Comparison of ENCODE assay signal across 28 cellular contexts in genomic region chr4:10629394-10629793, GRCh38. TPM values are rescaled to one million over a fixed set of nuclear protein-coding genes. Genes with fewer than 3 reads are reported as not detected.
A peak's percentile ranks its signal among the peaks of the same experiment; 100 is the strongest.
DNase-seq lines count a peak whose midpoint lies in the region; ATAC-seq and TF ChIP-seq lines count a peak whose summit lies in the region.
"Had no signal": no experiment of that assay in that cellular context is flagged by ENCODE, and none has a peak within 500 bp of the region (broad histone marks: within the 10 kb centered on the region; RNA-seq: fewer than 3 reads in every experiment).

No MANE protein-coding gene starts in this region.

- H3K4me3 ChIP-seq in DND-41 (ENCODE audit: low read depth in 1 of 2, low read length in 2 of 2) = no peak overlapping the region
- H3K4me3 ChIP-seq: Peyer's patch, sigmoid colon, SK-N-MC, upper lobe of right lung had no signal

- no peak overlapping the region for H3K27ac ChIP-seq in DND-41 (ENCODE audit: low read length)
- H3K27ac ChIP-seq: parathyroid adenoma, Peyer's patch, sigmoid colon, SK-N-MC, upper lobe of right lung had no signal

- H3K9me3 Mint-ChIP-seq in activated T-helper 2 cell treated with anti-CD3 and anti-CD28 coated beads, Interferon-gamma antibody, Interleukin-2, Interleukin-4, amounts not matched to agents 10 μg/mL and 5 μg/mL and 100 μg/mL, durations not matched to agents 14 hours and 24 hours and 36 hours = peaks cover 5% of the 10 kb centered on the region
- no peaks in the 10 kb centered on the region for H3K9me3 Mint-ChIP-seq in activated CD8-positive, alpha-beta memory T cell treated with anti-CD3 and anti-CD28 coated beads, Interleukin-2, amount 10 ng/mL, durations not matched to agents 7 days and 5 days (ENCODE audit: low read depth)
- H3K9me3 Mint-ChIP-seq: dendritic cell treated with granulocyte-macrophage colony-stimulating factor and Interleukin-4, amounts not matched to agents 40 ng/mL and 50 ng/mL, for 4 days had no signal

- CTCF ChIA-PET in activated CD8-positive, alpha-beta memory T cell treated with anti-CD3 and anti-CD28 coated beads, Interleukin-2, amount 10 ng/mL, durations not matched to agents 7 days and 5 days (lab: Charles Lee) = no interaction called here

- H3K36me3 ChIP-seq in DND-41 (ENCODE audit: insufficient read depth, low read length) = no peaks in the 10 kb centered on the region
- H3K36me3 ChIP-seq: Peyer's patch, sigmoid colon, upper lobe of right lung had no signal

- no peak overlapping the region for H3K4me2 ChIP-seq in DND-41 (ENCODE audit: insufficient read depth, low read length)

- DNase-seq in DND-41 (peak; percentile 78), NK-92 (lab: John Stamatoyannopoulos, UW; ENCODE audit: unreplicated experiment) (no peak)
- DNase-seq in activated T-helper 2 cell treated with anti-CD3 and anti-CD28 coated beads, Interferon-gamma antibody, Interleukin-2, Interleukin-4, amounts not matched to agents 10 μg/mL and 5 μg/mL and 100 μg/mL, durations not matched to agents 14 hours and 24 hours and 36 hours (ENCODE audit: low spot score) = no peak
- DNase-seq in activated CD8-positive, alpha-beta memory T cell treated with anti-CD3 and anti-CD28 coated beads, Interleukin-2, amount 10 ng/mL, durations not matched to agents 7 days and 5 days = no peak
- DNase-seq in activated CD4-positive, CD25-positive, alpha-beta regulatory T cell treated with anti-CD3 and anti-CD28 coated beads, Interleukin-2, amount 50 U/mL, for 72 hours = no peak
- DNase-seq: ACHN; activated CD4-positive, alpha-beta T cell treated with anti-CD3 and anti-CD28 coated beads for 36 hours; CD4-positive, CD25-positive, alpha-beta regulatory T cell; DMS53; foreskin fibroblast; GOT3; mesenchymal stem cell; naive thymus-derived CD4-positive, alpha-beta T cell; NCI-H1694; NCI-H2227 treated with DMSO at 0.1 percent for 48 hours; Peyer's patch; sigmoid colon; T1000; upper lobe of right lung had no signal

- no peak for TF ChIP-seq CTCF in DND-41 (IDR thresholded peaks at IDR 0.05; ENCODE audit: borderline replicate concordance, extremely low read depth, low read length, poor library complexity, severe bottlenecking)

- intact Hi-C loops in activated T-helper 2 cell treated with anti-CD3 and anti-CD28 coated beads, Interferon-gamma antibody, Interleukin-2, Interleukin-4, amounts not matched to agents 10 μg/mL and 5 μg/mL and 100 μg/mL, durations not matched to agents 14 hours and 24 hours and 36 hours (cut with micrococcal nuclease) = loop anchor here (5.0 kb wide), 1 partner anchor 37 kb away; no protein-coding TSS in a partner anchor

- peak; percentile 98 for ATAC-seq in DND-41 (ENCODE audit: insufficient read depth, low read depth)
- ATAC-seq in GM18909 (IDR thresholded peaks at IDR 0.05; ENCODE audit: poor library complexity, unreplicated experiment) = peak; percentile 74
- peak; percentile 60 for ATAC-seq in HG02973 (IDR thresholded peaks at IDR 0.05; ENCODE audit: unreplicated experiment)
- ATAC-seq in activated CD8-positive, alpha-beta memory T cell treated with anti-CD3 and anti-CD28 coated beads, Interleukin-2, amount 10 ng/mL, durations not matched to agents 7 days and 5 days = no peak
- ATAC-seq in GM21447 (IDR thresholded peaks at IDR 0.05; ENCODE audit: unreplicated experiment) = no peak
- ATAC-seq: activated CD4-positive, alpha-beta T cell treated with anti-CD3 and anti-CD28 coated beads for 36 hours; naive thymus-derived CD4-positive, alpha-beta T cell; upper lobe of right lung had no signal

- H3K27ac Mint-ChIP-seq in activated T-helper 2 cell treated with anti-CD3 and anti-CD28 coated beads, Interferon-gamma antibody, Interleukin-2, Interleukin-4, amounts not matched to agents 10 μg/mL and 5 μg/mL and 100 μg/mL, durations not matched to agents 14 hours and 24 hours and 36 hours = peak overlapping the region; percentile 44
- no peak overlapping the region for H3K27ac Mint-ChIP-seq in activated CD8-positive, alpha-beta memory T cell treated with anti-CD3 and anti-CD28 coated beads, Interleukin-2, amount 10 ng/mL, durations not matched to agents 7 days and 5 days
- H3K27ac Mint-ChIP-seq: activated CD4-positive, alpha-beta T cell treated with anti-CD3 and anti-CD28 coated beads for 36 hours; dendritic cell treated with granulocyte-macrophage colony-stimulating factor and Interleukin-4, amounts not matched to agents 40 ng/mL and 50 ng/mL, for 4 days; naive thymus-derived CD4-positive, alpha-beta T cell had no signal

- H2AFZ ChIP-seq in DND-41 (ENCODE audit: low read depth, low read length) = no peak overlapping the region
- H2AFZ ChIP-seq: parathyroid adenoma had no signal

- H3K9ac ChIP-seq in DND-41 (ENCODE audit: low read depth, low read length) = no peak overlapping the region
- H3K9ac ChIP-seq: parathyroid adenoma had no signal

- no peak overlapping the region for H3K4me3 Mint-ChIP-seq in activated T-helper 2 cell treated with anti-CD3 and anti-CD28 coated beads, Interferon-gamma antibody, Interleukin-2, Interleukin-4, amounts not matched to agents 10 μg/mL and 5 μg/mL and 100 μg/mL, durations not matched to agents 14 hours and 24 hours and 36 hours (ENCODE audit: low read depth)
- no peak overlapping the region for H3K4me3 Mint-ChIP-seq in activated CD8-positive, alpha-beta memory T cell treated with anti-CD3 and anti-CD28 coated beads, Interleukin-2, amount 10 ng/mL, durations not matched to agents 7 days and 5 days
- H3K4me3 Mint-ChIP-seq: activated CD4-positive, alpha-beta T cell treated with anti-CD3 and anti-CD28 coated beads for 36 hours; CD4-positive, CD25-positive, alpha-beta regulatory T cell; dendritic cell treated with granulocyte-macrophage colony-stimulating factor and Interleukin-4, amounts not matched to agents 40 ng/mL and 50 ng/mL, for 4 days had no signal

- H3K27me3 ChIP-seq in DND-41 (ENCODE audit: insufficient read depth, low read length, poor library complexity) = no peaks in the 10 kb centered on the region
- H3K27me3 ChIP-seq: Peyer's patch, sigmoid colon, upper lobe of right lung had no signal

- H3K79me2 ChIP-seq in DND-41 (ENCODE audit: insufficient read depth, low read length) = no peaks in the 10 kb centered on the region
- H3K79me2 ChIP-seq: parathyroid adenoma had no signal

- H3K36me3 Mint-ChIP-seq in activated T-helper 2 cell treated with anti-CD3 and anti-CD28 coated beads, Interferon-gamma antibody, Interleukin-2, Interleukin-4, amounts not matched to agents 10 μg/mL and 5 μg/mL and 100 μg/mL, durations not matched to agents 14 hours and 24 hours and 36 hours (ENCODE audit: low read depth) = peaks cover 4% of the 10 kb centered on the region
- H3K36me3 Mint-ChIP-seq in activated CD8-positive, alpha-beta memory T cell treated with anti-CD3 and anti-CD28 coated beads, Interleukin-2, amount 10 ng/mL, durations not matched to agents 7 days and 5 days = no peaks in the 10 kb centered on the region
- H3K36me3 Mint-ChIP-seq: CD4-positive, CD25-positive, alpha-beta regulatory T cell had no signal

- no peaks in the 10 kb centered on the region for H3K9me3 ChIP-seq in DND-41 (ENCODE audit: insufficient read depth, low read length, severe bottlenecking)
- H3K9me3 ChIP-seq: Peyer's patch, sigmoid colon, upper lobe of right lung had no signal

- H4K20me1 ChIP-seq in DND-41 (ENCODE audit: insufficient read depth, low read length) = no peaks in the 10 kb centered on the region

- 0 out of 2 replicates have a peak, but pooled peaks cover 5% of the 10 kb centered on the region for H3K4me1 ChIP-seq in DND-41 (ENCODE audit: insufficient read depth, low read length)
- H3K4me1 ChIP-seq: parathyroid adenoma, Peyer's patch, sigmoid colon, upper lobe of right lung had no signal

- peaks cover 1% of the 10 kb centered on the region for H3K27me3 Mint-ChIP-seq in activated T-helper 2 cell treated with anti-CD3 and anti-CD28 coated beads, Interferon-gamma antibody, Interleukin-2, Interleukin-4, amounts not matched to agents 10 μg/mL and 5 μg/mL and 100 μg/mL, durations not matched to agents 14 hours and 24 hours and 36 hours (ENCODE audit: low read depth)
- peaks cover 5% of the 10 kb centered on the region for H3K27me3 Mint-ChIP-seq in activated CD8-positive, alpha-beta memory T cell treated with anti-CD3 and anti-CD28 coated beads, Interleukin-2, amount 10 ng/mL, durations not matched to agents 7 days and 5 days
- H3K27me3 Mint-ChIP-seq: activated CD4-positive, alpha-beta T cell treated with anti-CD3 and anti-CD28 coated beads for 36 hours; CD4-positive, CD25-positive, alpha-beta regulatory T cell had no signal

- H3K4me1 Mint-ChIP-seq in activated T-helper 2 cell treated with anti-CD3 and anti-CD28 coated beads, Interferon-gamma antibody, Interleukin-2, Interleukin-4, amounts not matched to agents 10 μg/mL and 5 μg/mL and 100 μg/mL, durations not matched to agents 14 hours and 24 hours and 36 hours (ENCODE audit: low read depth) = peaks cover 32% of the 10 kb centered on the region
- H3K4me1 Mint-ChIP-seq in activated CD8-positive, alpha-beta memory T cell treated with anti-CD3 and anti-CD28 coated beads, Interleukin-2, amount 10 ng/mL, durations not matched to agents 7 days and 5 days = peaks cover 4% of the 10 kb centered on the region
- H3K4me1 Mint-ChIP-seq: activated CD4-positive, alpha-beta T cell treated with anti-CD3 and anti-CD28 coated beads for 36 hours had no signal

RNA-seq across cellular contexts. Expression of gene CLNK, which starts 55.2 kb away (rescaled TPM):
- 0.89 and 1.3 TPM in 2 replicates for total RNA-seq in activated T-helper 2 cell treated with anti-CD3 and anti-CD28 coated beads, Interferon-gamma antibody, Interleukin-2, Interleukin-4, amounts not matched to agents 10 μg/mL and 5 μg/mL and 100 μg/mL, durations not matched to agents 14 hours and 24 hours and 36 hours
- under 1 TPM; 0.18 to 0.61 TPM for total RNA-seq in activated CD8-positive, alpha-beta memory T cell treated with anti-CD3 and anti-CD28 coated beads, Interleukin-2, amount 10 ng/mL, durations not matched to agents 7 days and 5 days
- total RNA-seq: activated CD4-positive, alpha-beta T cell treated with anti-CD3 and anti-CD28 coated beads for 36 hours; bronchial epithelial cell; kidney epithelial cell; MCF 10A; sigmoid colon had no signal

Comparison
In these comparisons a context has a peak if more than half of its experiments do, and no peak if none do; other contexts are left out.
1. ATAC-seq: peak in DND-41 (single experiment), GM18909 (single experiment) and HG02973 (single experiment); none in activated CD8-positive, alpha-beta memory T cell treated with anti-CD3 and anti-CD28 coated beads, Interleukin-2, amount 10 ng/mL, durations not matched to agents 7 days and 5 days (single experiment) and GM21447 (single experiment).